Comparison of ENCODE assay signal across 27 cellular contexts in the genomic region with DNA sequence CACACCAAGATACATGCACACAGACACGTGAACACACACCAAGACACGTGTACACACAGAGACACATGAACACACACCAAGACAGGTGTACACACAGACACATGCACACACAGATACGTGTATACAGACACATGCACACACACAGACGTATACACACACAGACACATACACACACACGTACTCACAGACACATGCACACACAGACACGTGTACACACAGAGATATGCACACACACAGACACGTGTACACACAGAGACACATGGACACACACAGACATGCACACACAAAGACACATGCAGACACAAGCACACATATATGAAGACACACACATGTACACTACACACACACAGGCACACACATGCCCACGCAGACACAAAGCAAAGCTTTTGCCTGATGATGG.
"Had no signal": no experiment of that assay in that cellular context is flagged by ENCODE, and none has a peak within 500 bp of the region (broad histone marks: within the 10 kb centered on the region; RNA-seq: fewer than 3 reads in every experiment).

No MANE protein-coding gene starts in this region.

- H3K27me3 Mint-ChIP-seq: activated CD4-positive, alpha-beta memory T cell treated with anti-CD3 and anti-CD28 coated beads, Interleukin-2, amount 10 ng/mL, durations not matched to agents 7 days and 5 days; activated CD8-positive, alpha-beta memory T cell treated with anti-CD3 and anti-CD28 coated beads, Interleukin-2, amount 10 ng/mL, durations not matched to agents 7 days and 5 days; central memory CD8-positive, alpha-beta T cell had no signal

- H3K4me3 Mint-ChIP-seq: activated CD4-positive, alpha-beta memory T cell treated with anti-CD3 and anti-CD28 coated beads, Interleukin-2, amount 10 ng/mL, durations not matched to agents 7 days and 5 days; activated CD8-positive, alpha-beta memory T cell treated with anti-CD3 and anti-CD28 coated beads, Interleukin-2, amount 10 ng/mL, durations not matched to agents 7 days and 5 days; activated naive CD8-positive, alpha-beta T cell treated with anti-CD3 and anti-CD28 coated beads for 36 hours; activated T-cell treated with anti-CD3 and anti-CD28 coated beads, Interleukin-2, amount 50 U/mL, for 72 hours; activated T-helper 17 cell treated with anti-CD3 and anti-CD28 coated beads, Interleukin-2, amount 50 U/mL, for 72 hours; central memory CD8-positive, alpha-beta T cell had no signal

- H3K27ac Mint-ChIP-seq: activated CD4-positive, alpha-beta memory T cell treated with anti-CD3 and anti-CD28 coated beads, Interleukin-2, amount 10 ng/mL, durations not matched to agents 7 days and 5 days; activated CD8-positive, alpha-beta memory T cell treated with anti-CD3 and anti-CD28 coated beads, Interleukin-2, amount 10 ng/mL, durations not matched to agents 7 days and 5 days; activated naive CD8-positive, alpha-beta T cell treated with anti-CD3 and anti-CD28 coated beads for 36 hours; activated T-cell treated with anti-CD3 and anti-CD28 coated beads, Interleukin-2, amount 50 U/mL, for 72 hours; activated T-helper 17 cell treated with anti-CD3 and anti-CD28 coated beads, Interleukin-2, amount 50 U/mL, for 72 hours had no signal

- ATAC-seq: activated CD8-positive, alpha-beta memory T cell treated with anti-CD3 and anti-CD28 coated beads, Interleukin-2, amount 10 ng/mL, durations not matched to agents 7 days and 5 days; activated T-cell treated with anti-CD3 and anti-CD28 coated beads, Interleukin-2, amount 50 U/mL, for 72 hours; activated T-helper 17 cell treated with anti-CD3 and anti-CD28 coated beads, Interleukin-2, amount 50 U/mL, for 72 hours; Panc1 had no signal

- H3K9me3 ChIP-seq: SJCRH30 had no signal

- H3K4me1 ChIP-seq: SJCRH30 had no signal

- H3K27ac ChIP-seq: cardiac muscle cell, SJCRH30, SK-N-MC, WERI-Rb-1 had no signal

- H3K27me3 ChIP-seq: cardiac muscle cell, SJCRH30 had no signal

- H3K36me3 Mint-ChIP-seq: activated CD8-positive, alpha-beta memory T cell treated with anti-CD3 and anti-CD28 coated beads, Interleukin-2, amount 10 ng/mL, durations not matched to agents 7 days and 5 days; activated naive CD8-positive, alpha-beta T cell treated with anti-CD3 and anti-CD28 coated beads for 36 hours had no signal

- DNase-seq: activated CD4-positive, alpha-beta memory T cell treated with anti-CD3 and anti-CD28 coated beads, Interleukin-2, amount 10 ng/mL, durations not matched to agents 7 days and 5 days; activated CD4-positive, alpha-beta T cell treated with anti-CD3 and anti-CD28 coated beads for 1 hour; activated CD4-positive, alpha-beta T cell treated with anti-CD3 and anti-CD28 coated beads for 48 hours; activated CD4-positive, CD25-positive, alpha-beta regulatory T cell; activated naive CD4-positive, alpha-beta T cell; activated naive CD4-positive, alpha-beta T cell treated with anti-CD3 and anti-CD28 coated beads, Interleukin-2, amount 50 U/mL, for 16 hours; activated naive CD8-positive, alpha-beta T cell treated with anti-CD3 and anti-CD28 coated beads for 36 hours; activated T-cell treated with anti-CD3 and anti-CD28 coated beads, Interleukin-2, amount 50 U/mL, for 72 hours; amniotic stem cell; aorta; NCI-H1105; NCI-H1417 treated with DMSO at 0.1 percent for 48 hours; NCI-H187 treated with DMSO at 0.1 percent for 48 hours; NCI-H2081; NCI-H226; NCI-H446 treated with DMSO at 0.1 percent for 48 hours; NCI-H69; SHP77; SJCRH30; T1000; WERI-Rb-1 had no signal

- H3K4me1 Mint-ChIP-seq: activated CD4-positive, alpha-beta memory T cell treated with anti-CD3 and anti-CD28 coated beads, Interleukin-2, amount 10 ng/mL, durations not matched to agents 7 days and 5 days; activated CD8-positive, alpha-beta memory T cell treated with anti-CD3 and anti-CD28 coated beads, Interleukin-2, amount 10 ng/mL, durations not matched to agents 7 days and 5 days; activated naive CD8-positive, alpha-beta T cell treated with anti-CD3 and anti-CD28 coated beads for 36 hours; activated T-helper 17 cell treated with anti-CD3 and anti-CD28 coated beads, Interleukin-2, amount 50 U/mL, for 72 hours; central memory CD8-positive, alpha-beta T cell had no signal

- H3K36me3 ChIP-seq: cardiac muscle cell, SJCRH30, WERI-Rb-1 had no signal

- H3K4me3 ChIP-seq: cardiac muscle cell, SJCRH30, SK-N-MC had no signal
